24 cellular contexts compared by ENCODE assay signal in the genomic region with DNA sequence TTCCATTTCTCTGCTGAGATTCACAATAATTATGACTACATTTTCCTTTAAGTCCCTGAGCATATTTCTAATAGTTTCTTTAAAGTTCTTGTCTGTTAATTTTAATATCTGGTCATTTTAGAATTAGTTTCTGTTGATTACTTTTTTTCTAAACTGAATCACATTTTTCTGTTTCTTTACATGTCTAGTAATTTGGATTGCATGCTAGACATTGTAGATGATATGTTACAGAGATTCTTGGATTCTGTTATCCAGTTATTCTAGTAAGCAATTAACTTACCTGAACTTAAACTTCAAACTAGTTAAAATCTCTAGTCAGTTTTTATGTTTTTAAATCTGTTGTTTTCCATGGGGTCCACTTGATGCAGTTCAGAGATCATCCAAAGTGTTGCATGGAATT.
DNase-seq lines count a peak whose midpoint lies in the region; FAIRE-seq and TF ChIP-seq lines count a peak whose summit lies in the region.
"Had no signal": no experiment of that assay in that cellular context is flagged by ENCODE, and none has a peak within 500 bp of the region (broad histone marks: within the 10 kb centered on the region; RNA-seq: fewer than 3 reads in every experiment).

No MANE protein-coding gene starts in this region.

- DNase-seq in D721Med (ENCODE audit: insufficient read length, low spot score) (no peak), frontal cortex (ENCODE audit: low spot score in 2 of 2) (no peak), kidney (no peak), GM13976 (ENCODE audit: low spot score) (no peak), foreskin fibroblast (no peak)
- DNase-seq: AML-193; Caco-2; Calu3; CD4-positive, alpha-beta T cell; CD8-positive, alpha-beta T cell; DMS 273 treated with DMSO at 0.1 percent for 48 hours; DMS153; DMS53; DMS79; DND-41; EL; GDM1 had no signal

- intact Hi-C loops in kidney (cut with DNase I): no loop called here

- no peak overlapping the region for H3K4me3 ChIP-seq in kidney (ENCODE audit: low read length in 2 of 2)
- no peak overlapping the region for H3K4me3 ChIP-seq in foreskin fibroblast (ENCODE audit: low read depth in 1 of 2, low read length in 2 of 2)
- H3K4me3 ChIP-seq: A549; BLaER1 treated with 17β-estradiol and CSF1 and Interleukin-3, amounts not matched to agents 10 nM and 100 nM; GM12878 had no signal

- TF ChIP-seq CTCF in D721Med (IDR thresholded peaks at IDR 0.05; ENCODE audit: insufficient read depth, missing control alignments): no peak
- TF ChIP-seq CTCF in kidney (IDR thresholded peaks at IDR 0.05; ENCODE audit: borderline replicate concordance, extremely low read depth, insufficient read depth): no peak
- TF ChIP-seq CTCF in GM13976 (IDR thresholded peaks at IDR 0.05; ENCODE audit: borderline replicate concordance, control extremely low read depth, extremely low read depth, insufficient read depth, missing control alignments): no peak
- no peak for TF ChIP-seq CTCF in foreskin fibroblast (IDR thresholded peaks at IDR 0.05; ENCODE audit: low read depth, low read length)

- FAIRE-seq in D721Med (lab: Jason Lieb, UNC): peak; percentile 68
- peak; percentile 58 for FAIRE-seq in frontal cortex (lab: Jason Lieb, UNC)
- FAIRE-seq in kidney (lab: Jason Lieb, UNC): peak; percentile 76
- FAIRE-seq: A549, GM12878, GM12892, GM19239 had no signal

- H3K4me1 ChIP-seq in kidney (ENCODE audit: control insufficient read depth in 1 of 2, insufficient read depth in 1 of 2, low read depth in 1 of 2, low read length in 2 of 2): peaks cover 1 to 6% of the 10 kb centered on the region in 2 donors
- H3K4me1 ChIP-seq: A549; BLaER1 treated with 17β-estradiol and CSF1 and Interleukin-3, amounts not matched to agents 10 nM and 100 nM; Caco-2 had no signal

- in situ Hi-C loops in GM13976 (cut with MboI; ENCODE audit: low sequenced_read_pairs, unreplicated experiment): no loop called here

- H3K9ac ChIP-seq in kidney (ENCODE audit: low read length in 2 of 2): no peak overlapping the region
- H3K9ac ChIP-seq: BLaER1 treated with 17β-estradiol and CSF1 and Interleukin-3, amounts not matched to agents 10 nM and 100 nM had no signal

- H3K36me3 ChIP-seq in kidney (ENCODE audit: control insufficient read depth in 1 of 2, insufficient read depth in 2 of 2, low read length in 2 of 2): no peaks in the 10 kb centered on the region
- H3K36me3 ChIP-seq: BLaER1 treated with 17β-estradiol and CSF1 and Interleukin-3, amounts not matched to agents 10 nM and 100 nM had no signal

- no peak overlapping the region for H3K27ac ChIP-seq in kidney (ENCODE audit: low read depth in 2 of 2, low read length in 2 of 2)
- H3K27ac ChIP-seq: 22Rv1; A549; BLaER1 treated with 17β-estradiol and CSF1 and Interleukin-3, amounts not matched to agents 10 nM and 100 nM; C4-2B had no signal

- peaks cover 0 to 3% of the 10 kb centered on the region in 2 donors for H3K9me3 ChIP-seq in kidney (ENCODE audit: control insufficient read depth in 1 of 2, low read length in 2 of 2)
